Comparison of ENCODE assay signal across 2 cellular contexts in genomic region chr14:34692898-34693227, GRCh38.
TF ChIP-seq lines count a peak whose summit lies in the region.

No MANE protein-coding gene starts in this region.

TF ChIP-seq in HEK293, 187 proteins besides CTCF, POLR2A, EP300 and RAD21 (continued from another document):
- TF ChIP-seq PRDM10 (tag by site-specific recombination; IDR thresholded peaks at IDR 0.05) = peak; percentile 38; the same call in 1 of the 2 replicates

TF ChIP-seq in K562, 482 proteins besides CTCF, POLR2A, EP300 and RAD21 (continued from another document):
- TF ChIP-seq HOMEZ (CRISPR knock-in tag; IDR thresholded peaks at IDR 0.05) = no peak
TF ChIP-seq in K562: peak in this region for 2.
